In the genomic region with DNA sequence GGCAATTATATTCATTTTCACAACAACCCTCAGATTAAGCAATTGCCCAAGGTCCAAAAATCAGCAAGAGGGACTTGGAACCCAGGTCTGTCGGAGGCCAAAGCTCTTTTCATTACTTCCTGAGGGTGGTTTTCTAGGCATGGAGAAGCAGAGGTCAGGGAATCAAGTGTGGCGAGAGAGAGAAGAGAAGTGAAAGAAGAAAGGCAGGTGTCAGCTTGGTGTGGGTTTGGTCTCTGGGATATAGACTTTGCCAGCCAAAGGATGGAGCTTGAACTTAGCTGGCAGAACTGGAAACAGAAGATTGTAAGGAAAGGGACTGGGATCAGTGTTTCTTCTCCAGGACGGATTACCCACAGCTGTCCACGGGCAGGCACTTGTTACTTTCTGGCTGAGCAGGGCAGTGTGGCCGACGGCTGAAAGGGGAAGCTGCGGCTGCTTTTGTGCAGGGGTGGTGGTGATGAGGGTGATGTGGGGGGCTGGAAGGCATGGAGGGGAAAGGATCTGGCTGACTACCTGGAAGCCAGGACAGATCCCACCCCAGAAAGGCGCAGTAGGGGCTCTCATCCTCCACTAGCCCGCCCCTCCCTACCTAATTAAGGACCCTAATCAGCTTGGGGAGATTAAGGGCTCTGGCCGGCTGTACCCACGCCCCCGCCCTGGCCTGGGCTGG, we compare ENCODE assay signal across 9 cellular contexts. TPM values are rescaled to one million over a fixed set of nuclear protein-coding genes. Genes with fewer than 3 reads are reported as not detected.
DNase-seq lines count a peak whose midpoint lies in the region; ATAC-seq and TF ChIP-seq lines count a peak whose summit lies in the region.
"Had no signal": no experiment of that assay in that cellular context is flagged by ENCODE, and none has a peak within 500 bp of the region (broad histone marks: within the 10 kb centered on the region; RNA-seq: fewer than 3 reads in every experiment).

A gene (plus strand): TSS at position 640 of the 670 bp plus-strand sequence. CDS start 433 bp downstream, outside the sequence.

- TF ChIP-seq POLR2A in esophagus squamous epithelium (IDR thresholded peaks at IDR 0.05) = no peak

- H3K4me1 ChIP-seq in esophagus squamous epithelium (peaks cover 7 to 22% (median 11%) of the 10 kb centered on the region in 3 donors), psoas muscle (peaks cover 4% of the 10 kb centered on the region)

- peak within 1 kb of the TSS; percentile 35 for H3K4me3 ChIP-seq in GM06990 (replicated peaks; ENCODE audit: low read depth, low read length)
- peak within 1 kb of the TSS in 3 of 4 donors; percentile 5 to 60 (median 34) for H3K4me3 ChIP-seq in esophagus squamous epithelium
- peak within 1 kb of the TSS; percentile 56 for H3K4me3 ChIP-seq in psoas muscle

- H3K27ac ChIP-seq in esophagus squamous epithelium (no peak within 1 kb of the TSS), psoas muscle (no peak within 1 kb of the TSS)

- peaks cover 3% of the 10 kb centered on the region for H3K27me3 ChIP-seq in GM06990 (replicated peaks; ENCODE audit: control insufficient read depth, insufficient read depth, low read length)
- H3K27me3 ChIP-seq in esophagus squamous epithelium = peaks cover 11 to 96% (median 17%) of the 10 kb centered on the region in 4 donors
- peaks cover 0 to 54% (median 20%) of the 10 kb centered on the region in 3 donors for H3K27me3 ChIP-seq in psoas muscle (ENCODE audit: insufficient read depth in 3 of 3, low read length in 2 of 3)

- intact Hi-C loops in esophagus squamous epithelium (cut with DNase I) = no loop called here
- intact Hi-C loops in psoas muscle (cut with DNase I) = no loop called here

- H3K36me3 ChIP-seq in GM06990 (ENCODE audit: control insufficient read depth, insufficient read depth, low read length) (no peaks in the 10 kb centered on the region), esophagus squamous epithelium (no peaks in the 10 kb centered on the region), psoas muscle (ENCODE audit: insufficient read depth in 1 of 2, low read depth in 1 of 2) (no peaks in the 10 kb centered on the region)

- H3K9me3 ChIP-seq in esophagus squamous epithelium (no peaks in the 10 kb centered on the region), psoas muscle (no peaks in the 10 kb centered on the region)

- TF ChIP-seq CTCF in GM06990 (IDR thresholded peaks at IDR 0.05; ENCODE audit: insufficient read depth, low read length, poor library complexity, severe bottlenecking) = no peak
- no peak for TF ChIP-seq CTCF in esophagus squamous epithelium (IDR thresholded peaks at IDR 0.05)
- TF ChIP-seq CTCF in psoas muscle (IDR thresholded peaks at IDR 0.05) = no peak

- WGBS in esophagus squamous epithelium, 2 donors = 35 to 47% methylated on average over 5 to 7 of the region's 12 CpGs
- WGBS in psoas muscle, 3 donors = 20 to 29% (median 26%) methylated on average over 12 of the region's 12 CpGs

- DNase-seq in GM06990 (ENCODE audit: extremely low read depth, insufficient read length) (no peak), NCI-H82 (lab: John Stamatoyannopoulos, UW) (peak; percentile 94), esophagus squamous epithelium (lab: John Stamatoyannopoulos, UW) (no peak), psoas muscle (no peak), DMS79 (lab: John Stamatoyannopoulos, UW) (no peak), NCI-H1417 treated with DMSO at 0.1 percent for 48 hours (lab: John Stamatoyannopoulos, UW) (no peak)
- DNase-seq: PC-3 had no signal

- peak in 1 of 4 donors; percentile 13 for ATAC-seq in psoas muscle
- ATAC-seq in HG02938 (IDR thresholded peaks at IDR 0.05; ENCODE audit: unreplicated experiment) = no peak
- ATAC-seq in HG02885 (IDR thresholded peaks at IDR 0.05; ENCODE audit: poor library complexity, unreplicated experiment) = no peak
- ATAC-seq: PC-3 had no signal

RNA-seq across cellular contexts. Expression of the gene that starts here (rescaled TPM):
- total RNA-seq in esophagus squamous epithelium = not detected
- not detected for total RNA-seq in psoas muscle
- polyA plus RNA-seq in psoas muscle = not detected
- total RNA-seq: PC-3 had no signal
